8 cellular contexts compared by ENCODE assay signal in the genomic region with DNA sequence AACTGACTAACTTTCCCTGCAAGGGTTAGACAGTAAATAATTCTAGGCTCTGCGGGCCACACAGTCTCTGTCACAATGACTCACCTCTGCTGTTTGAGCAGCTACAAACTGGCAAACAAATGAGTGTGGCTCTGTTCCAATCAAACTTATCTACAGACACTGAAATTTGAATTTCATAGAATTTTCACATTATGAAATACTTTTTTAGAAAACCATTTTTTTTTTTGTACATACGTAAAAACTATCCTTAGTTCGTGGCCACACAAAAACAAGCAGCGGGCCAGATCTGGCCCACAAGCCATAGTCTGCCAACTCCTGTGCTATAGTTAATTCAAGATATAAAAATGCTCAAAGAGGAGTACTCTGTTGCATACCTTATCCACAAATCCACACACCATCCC. TPM values are rescaled to one million over a fixed set of nuclear protein-coding genes. Genes with fewer than 3 reads are reported as not detected.
DNase-seq lines count a peak whose midpoint lies in the region; ATAC-seq and TF ChIP-seq lines count a peak whose summit lies in the region.

No MANE protein-coding gene starts in this region.

- H3K9me3 Mint-ChIP-seq in T-helper 1 cell treated with Interleukin-12 subunit alpha and Interleukin-12 subunit beta and Interleukin-4 antibody, amounts not matched to agents 30 μg/mL and 1 μg/mL, for 36 hours: no peaks in the 10 kb centered on the region
- H3K9me3 Mint-ChIP-seq in progenitor cell of endocrine pancreas (ENCODE audit: low read depth): peaks cover under 1% of the 10 kb centered on the region

- no peak for ATAC-seq in HG02678 (IDR thresholded peaks at IDR 0.05; ENCODE audit: unreplicated experiment)

- H3K4me3 Mint-ChIP-seq in T-helper 1 cell treated with Interleukin-12 subunit alpha and Interleukin-12 subunit beta and Interleukin-4 antibody, amounts not matched to agents 30 μg/mL and 1 μg/mL, for 36 hours: peak overlapping the region; percentile 75
- no peak overlapping the region for H3K4me3 Mint-ChIP-seq in progenitor cell of endocrine pancreas (ENCODE audit: low read depth)

- H3K4me1 Mint-ChIP-seq in T-helper 1 cell treated with Interleukin-12 subunit alpha and Interleukin-12 subunit beta and Interleukin-4 antibody, amounts not matched to agents 30 μg/mL and 1 μg/mL, for 36 hours (ENCODE audit: low read depth): peaks cover 83% of the 10 kb centered on the region
- H3K4me1 Mint-ChIP-seq in progenitor cell of endocrine pancreas (ENCODE audit: low read depth): peaks cover 35% of the 10 kb centered on the region

- CTCF ChIA-PET in GM10248 (lab: Yijun Ruan, JAX): interaction anchor here (1.1 to 1.6 kb wide), 4 partner anchors 15 to 71 kb away, joined by 3 to 5 read pairs (median 3); no protein-coding TSS in a partner anchor

- H3K4me3 ChIP-seq in choroid plexus epithelial cell (ENCODE audit: low read depth, low read length): no peak overlapping the region
- H3K4me3 ChIP-seq in skeletal muscle cell (ENCODE audit: low read depth, low read length): no peak overlapping the region

- no peaks in the 10 kb centered on the region for H3K27me3 Mint-ChIP-seq in T-helper 1 cell treated with Interleukin-12 subunit alpha and Interleukin-12 subunit beta and Interleukin-4 antibody, amounts not matched to agents 30 μg/mL and 1 μg/mL, for 36 hours (ENCODE audit: low read depth)
- H3K27me3 Mint-ChIP-seq in progenitor cell of endocrine pancreas: no peaks in the 10 kb centered on the region

- POLR2A ChIA-PET in GM10248 (lab: Yijun Ruan, JAX): no interaction called here

- DNase-seq in NK-92 treated with Interleukin-12 subunit alpha and Interleukin-12 subunit beta, amount 100 ng/mL, for 24 hours (lab: John Stamatoyannopoulos, UW): peak; percentile 9
- no peak for DNase-seq in NK-92 (lab: John Stamatoyannopoulos, UW; ENCODE audit: unreplicated experiment)
- DNase-seq in choroid plexus epithelial cell (ENCODE audit: low read depth): peak; percentile 77
- DNase-seq in skeletal muscle cell (ENCODE audit: low read depth): peak; percentile 55
- no peak for DNase-seq in progenitor cell of endocrine pancreas (ENCODE audit: low spot score, unreplicated experiment)
- no peak for DNase-seq in GM10248 (ENCODE audit: extremely low spot score)

- H3K36me3 Mint-ChIP-seq in T-helper 1 cell treated with Interleukin-12 subunit alpha and Interleukin-12 subunit beta and Interleukin-4 antibody, amounts not matched to agents 30 μg/mL and 1 μg/mL, for 36 hours (ENCODE audit: low read depth): peaks cover 4% of the 10 kb centered on the region
- peaks cover 1% of the 10 kb centered on the region for H3K36me3 Mint-ChIP-seq in progenitor cell of endocrine pancreas (ENCODE audit: insufficient read depth)

- peak overlapping the region; percentile 95 for H3K27ac Mint-ChIP-seq in T-helper 1 cell treated with Interleukin-12 subunit alpha and Interleukin-12 subunit beta and Interleukin-4 antibody, amounts not matched to agents 30 μg/mL and 1 μg/mL, for 36 hours
- H3K27ac Mint-ChIP-seq in progenitor cell of endocrine pancreas: no peak overlapping the region

- TF ChIP-seq CTCF in choroid plexus epithelial cell (conservative IDR thresholded peaks at IDR 0.05; ENCODE audit: low read depth, low read length): no peak
- TF ChIP-seq CTCF in progenitor cell of endocrine pancreas (IDR thresholded peaks at IDR 0.05; ENCODE audit: unreplicated experiment): no peak
- no peak for TF ChIP-seq CTCF in GM10248 (IDR thresholded peaks at IDR 0.05; ENCODE audit: control extremely low read depth, extremely low read depth, low read depth, missing control alignments)

RNA-seq across cellular contexts. Expression of a gene that starts 32.6 kb away (rescaled TPM):
- total RNA-seq in progenitor cell of endocrine pancreas: 22.4 and 26.7 TPM in 2 replicates

Comparison
In these comparisons a context has a peak if more than half of its experiments do, and no peak if none do; other contexts are left out.
1. DNase-seq: peak in NK-92 treated with Interleukin-12 subunit alpha and Interleukin-12 subunit beta, amount 100 ng/mL, for 24 hours (single experiment), choroid plexus epithelial cell (single experiment) and skeletal muscle cell (single experiment); none in NK-92 (single experiment), progenitor cell of endocrine pancreas (single experiment) and GM10248 (single experiment).